In the genomic region with DNA sequence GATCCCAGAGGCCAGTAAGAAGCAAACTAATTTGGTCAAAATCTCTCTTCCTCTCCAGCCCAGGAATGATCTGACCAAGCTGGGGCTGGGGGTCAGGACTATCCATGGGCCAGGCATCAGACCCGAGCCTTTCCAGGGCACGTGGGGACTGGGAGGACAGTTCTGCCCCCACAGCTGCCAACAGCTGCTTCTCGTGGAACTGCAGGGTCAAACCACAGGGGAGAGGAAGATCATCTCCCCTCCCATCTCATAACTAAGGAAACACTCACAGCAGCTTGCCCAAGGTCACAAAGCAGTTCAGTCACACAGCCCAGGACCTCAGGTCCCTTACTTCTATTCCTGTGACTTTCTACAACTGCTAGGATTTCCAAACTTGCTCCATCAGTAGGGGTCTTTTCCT, we compare ENCODE assay signal across 15 cellular contexts. TPM values are rescaled to one million over a fixed set of nuclear protein-coding genes. Genes with fewer than 3 reads are reported as not detected.
DNase-seq lines count a peak whose midpoint lies in the region; TF ChIP-seq lines count a peak whose summit lies in the region.
"Had no signal": no experiment of that assay in that cellular context is flagged by ENCODE, and none has a peak within 500 bp of the region (broad histone marks: within the 10 kb centered on the region; RNA-seq: fewer than 3 reads in every experiment).

No MANE protein-coding gene starts in this region.

- no peaks in the 10 kb centered on the region for H3K9me3 Mint-ChIP-seq in dendritic cell treated with granulocyte-macrophage colony-stimulating factor and Interleukin-4, amounts not matched to agents 40 ng/mL and 50 ng/mL, for 4 days
- H3K9me3 Mint-ChIP-seq in nephron, result no peaks in the 10 kb centered on the region
- H3K9me3 Mint-ChIP-seq in type B pancreatic cell, result peaks cover 5% of the 10 kb centered on the region

- no peaks in the 10 kb centered on the region for H3F3A ChIP-seq in Loucy (ENCODE audit: low read depth)

- H3K4me3 Mint-ChIP-seq in dendritic cell treated with granulocyte-macrophage colony-stimulating factor and Interleukin-4, amounts not matched to agents 40 ng/mL and 50 ng/mL, for 4 days, result no peak overlapping the region
- H3K4me3 Mint-ChIP-seq in nephron (no peak overlapping the region), type B pancreatic cell (no peak overlapping the region)

- no peaks in the 10 kb centered on the region for H3K36me3 Mint-ChIP-seq in dendritic cell treated with granulocyte-macrophage colony-stimulating factor and Interleukin-4, amounts not matched to agents 40 ng/mL and 50 ng/mL, for 4 days (ENCODE audit: low read depth)
- H3K36me3 Mint-ChIP-seq in nephron (ENCODE audit: low read depth) (no peaks in the 10 kb centered on the region), type B pancreatic cell (no peaks in the 10 kb centered on the region)

- no peak overlapping the region for H3K4me3 ChIP-seq in Loucy (ENCODE audit: low read length, poor library complexity, severe bottlenecking)
- H3K4me3 ChIP-seq: body of pancreas, PC-9, uterus had no signal

- H3K79me2 ChIP-seq in Loucy (ENCODE audit: insufficient read depth, low read length), result no peaks in the 10 kb centered on the region

- no peaks in the 10 kb centered on the region for H3K27me3 ChIP-seq in Loucy (ENCODE audit: insufficient read depth, low read length, poor library complexity, severe bottlenecking)
- H3K27me3 ChIP-seq: body of pancreas, uterus had no signal

- H3K27me3 Mint-ChIP-seq in dendritic cell treated with granulocyte-macrophage colony-stimulating factor and Interleukin-4, amounts not matched to agents 40 ng/mL and 50 ng/mL, for 4 days, result peaks cover 14% of the 10 kb centered on the region
- H3K27me3 Mint-ChIP-seq in nephron (ENCODE audit: low read depth) (peaks cover 8% of the 10 kb centered on the region), type B pancreatic cell (peaks cover 10% of the 10 kb centered on the region)

- no peak for TF ChIP-seq CTCF in Loucy (conservative IDR thresholded peaks at IDR 0.05; ENCODE audit: low read length)
- TF ChIP-seq CTCF in nephron (IDR thresholded peaks at IDR 0.05; ENCODE audit: unreplicated experiment in 3 of 3), result no peak
- TF ChIP-seq CTCF in type B pancreatic cell (conservative IDR thresholded peaks at IDR 0.05), result no peak

- peak overlapping the region; percentile 6 for H3K27ac Mint-ChIP-seq in dendritic cell treated with granulocyte-macrophage colony-stimulating factor and Interleukin-4, amounts not matched to agents 40 ng/mL and 50 ng/mL, for 4 days
- H3K27ac Mint-ChIP-seq in nephron (peak overlapping the region in 2 of 3 experiments; percentile 21 to 30), type B pancreatic cell (no peak overlapping the region)

- DNase-seq in AML-193 (lab: John Stamatoyannopoulos, UW), result peak; percentile 62 to 75
- DNase-seq in AG08396 (ENCODE audit: low spot score), result no peak
- DNase-seq in type B pancreatic cell (ENCODE audit: extremely low spot score, unreplicated experiment), result no peak
- no peak for DNase-seq in NCI-H446 treated with DMSO at 0.1 percent for 48 hours (lab: John Stamatoyannopoulos, UW)
- no peak for DNase-seq in 8988T
- DNase-seq: activated effector memory CD4-positive, alpha-beta T cell treated with anti-CD3 and anti-CD28 coated beads, Interleukin-2, amount 50 U/mL, for 16 hours; DND-41; effector memory CD4-positive, alpha-beta T cell; PC-9; stimulated activated CD4-positive, alpha-beta T cell treated with anti-CD3 and anti-CD28 coated beads, Interleukin-2, amount 100 ng/mL, for 24 hours; uterus had no signal

- no peak overlapping the region for H2AFZ ChIP-seq in Loucy (ENCODE audit: low read length)
- H2AFZ ChIP-seq: PC-9 had no signal

- H3K4me1 Mint-ChIP-seq in dendritic cell treated with granulocyte-macrophage colony-stimulating factor and Interleukin-4, amounts not matched to agents 40 ng/mL and 50 ng/mL, for 4 days (ENCODE audit: low read depth), result peaks cover 43% of the 10 kb centered on the region
- H3K4me1 Mint-ChIP-seq in nephron (peaks cover 10% of the 10 kb centered on the region), type B pancreatic cell (ENCODE audit: unreplicated experiment) (peaks cover 34% of the 10 kb centered on the region)

- H3K9me3 ChIP-seq in Loucy (ENCODE audit: insufficient read depth, low read depth, low read length), result no peaks in the 10 kb centered on the region
- H3K9me3 ChIP-seq: body of pancreas, uterus had no signal

- H3K9me2 ChIP-seq in Loucy (replicated peaks; ENCODE audit: low read depth, low read length), result no peaks in the 10 kb centered on the region

- H3K4me2 ChIP-seq in Loucy (ENCODE audit: low read depth, low read length, poor library complexity, severe bottlenecking), result no peak overlapping the region
- H3K4me2 ChIP-seq: PC-9 had no signal

- H3K9ac ChIP-seq in Loucy (ENCODE audit: low read depth, low read length, poor library complexity, severe bottlenecking), result peak overlapping the region; percentile 2

- no peaks in the 10 kb centered on the region for H3K36me3 ChIP-seq in Loucy (ENCODE audit: insufficient read depth, low read length)
- H3K36me3 ChIP-seq: uterus had no signal

- no peaks in the 10 kb centered on the region for H4K20me1 ChIP-seq in Loucy (ENCODE audit: insufficient read depth, low read length, poor library complexity, severe bottlenecking)

- H3K4me1 ChIP-seq in Loucy (ENCODE audit: insufficient read depth, low read length, poor library complexity, severe bottlenecking), result peaks cover 10% of the 10 kb centered on the region
- H3K4me1 ChIP-seq: uterus had no signal

- intact Hi-C loops in dendritic cell treated with granulocyte-macrophage colony-stimulating factor and Interleukin-4, amounts not matched to agents 40 ng/mL and 50 ng/mL, for 4 days (cut with micrococcal nuclease), result no loop called here

RNA-seq across cellular contexts. Expression of gene DAPK2, which starts 47.1 kb away (rescaled TPM):
- total RNA-seq in type B pancreatic cell (ENCODE audit: low replicate concordance), result 3.4 and 5.0 TPM in 2 replicates

Comparison
In these comparisons a context has a peak if more than half of its experiments do, and no peak if none do; other contexts are left out.
1. DNase-seq: peak in AML-193 (2 of 2); none in AG08396 (single experiment), type B pancreatic cell (single experiment), NCI-H446 treated with DMSO at 0.1 percent for 48 hours (single experiment) and 8988T (single experiment).